Comparison of ENCODE assay signal across 1 cellular context in the genomic region with DNA sequence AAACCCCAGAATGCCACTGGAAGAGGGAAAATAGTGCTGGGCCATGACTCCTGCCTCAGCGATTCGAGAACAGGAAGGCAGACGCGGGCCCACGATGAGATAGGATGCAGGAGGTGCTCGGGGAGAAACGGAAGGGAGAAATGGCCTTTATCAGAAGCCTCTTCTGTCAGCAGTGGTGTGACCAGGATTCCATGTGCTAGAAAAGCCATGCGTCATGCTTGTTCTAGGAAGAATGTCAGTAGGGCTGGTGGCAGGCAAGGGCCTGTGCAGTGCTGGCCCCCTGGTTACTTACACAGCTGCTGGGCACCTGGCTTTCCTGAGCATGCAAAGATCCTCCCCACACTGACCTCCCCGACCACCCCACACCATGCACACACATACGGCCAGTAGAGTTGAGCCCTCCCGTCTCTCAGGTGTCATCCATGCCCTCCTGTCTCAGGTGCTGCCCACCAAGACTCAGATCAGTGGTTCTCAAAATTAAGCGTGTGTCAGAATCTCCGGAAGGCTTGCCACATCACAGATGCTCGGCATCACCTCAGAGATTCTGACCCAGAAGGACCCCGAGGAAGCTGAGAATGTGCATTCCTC.
TF ChIP-seq lines count a peak whose summit lies in the region.

No MANE protein-coding gene starts in this region.

TF ChIP-seq in K562, 482 proteins besides CTCF, POLR2A, EP300 and RAD21 (continued from another document and continues in another):
- TF ChIP-seq FIP1L1 (IDR thresholded peaks at IDR 0.05; ENCODE audit: low read depth, low read length, poor library complexity, severe bottlenecking): no peak
- no peak for TF ChIP-seq RAD51 (IDR thresholded peaks at IDR 0.05; ENCODE audit: borderline replicate concordance, low read depth)
- TF ChIP-seq SMAD4 (CRISPR knock-in tag; conservative IDR thresholded peaks at IDR 0.05): peak; percentile 49
- TF ChIP-seq EHMT2 (IDR thresholded peaks at IDR 0.05): peak; percentile 63; the same call in 1 of the 2 replicates
- peak; percentile 42 for TF ChIP-seq PKNOX1 (IDR thresholded peaks at IDR 0.05)
- TF ChIP-seq MED1 (CRISPR knock-in tag; IDR thresholded peaks at IDR 0.05; ENCODE audit: borderline replicate concordance): no peak
- TF ChIP-seq, protein P1, sequence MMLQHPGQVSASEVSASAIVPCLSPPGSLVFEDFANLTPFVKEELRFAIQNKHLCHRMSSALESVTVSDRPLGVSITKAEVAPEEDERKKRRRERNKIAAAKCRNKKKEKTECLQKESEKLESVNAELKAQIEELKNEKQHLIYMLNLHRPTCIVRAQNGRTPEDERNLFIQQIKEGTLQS (IDR thresholded peaks at IDR 0.05): peak; percentile 34; the same call in 1 of the 2 replicates
- TF ChIP-seq, protein P1 (CRISPR knock-in tag; conservative IDR thresholded peaks at IDR 0.05): no peak
- no peak for TF ChIP-seq ZNF561 (CRISPR knock-in tag; conservative IDR thresholded peaks at IDR 0.05)
- TF ChIP-seq ZNF668 (CRISPR knock-in tag; IDR thresholded peaks at IDR 0.05): peak; percentile 52; the same call in 1 of the 2 replicates
- no peak for TF ChIP-seq ZNF165 (CRISPR knock-in tag; IDR thresholded peaks at IDR 0.05; ENCODE audit: borderline replicate concordance)
- TF ChIP-seq ZNF639 (CRISPR knock-in tag; conservative IDR thresholded peaks at IDR 0.05 in 1 of 2, IDR thresholded peaks at IDR 0.05 in 1 of 2): no peak
- TF ChIP-seq GABPA (tag; conservative IDR thresholded peaks at IDR 0.05; ENCODE audit: low read depth): peak; percentile 50
- no peak for TF ChIP-seq NR1H2 (CRISPR knock-in tag; IDR thresholded peaks at IDR 0.05)
- TF ChIP-seq MTA2 (IDR thresholded peaks at IDR 0.05; ENCODE audit: low read depth): 0 out of 2 replicates have a peak, but pooled peaks have one; percentile 20
- TF ChIP-seq, protein P2, sequence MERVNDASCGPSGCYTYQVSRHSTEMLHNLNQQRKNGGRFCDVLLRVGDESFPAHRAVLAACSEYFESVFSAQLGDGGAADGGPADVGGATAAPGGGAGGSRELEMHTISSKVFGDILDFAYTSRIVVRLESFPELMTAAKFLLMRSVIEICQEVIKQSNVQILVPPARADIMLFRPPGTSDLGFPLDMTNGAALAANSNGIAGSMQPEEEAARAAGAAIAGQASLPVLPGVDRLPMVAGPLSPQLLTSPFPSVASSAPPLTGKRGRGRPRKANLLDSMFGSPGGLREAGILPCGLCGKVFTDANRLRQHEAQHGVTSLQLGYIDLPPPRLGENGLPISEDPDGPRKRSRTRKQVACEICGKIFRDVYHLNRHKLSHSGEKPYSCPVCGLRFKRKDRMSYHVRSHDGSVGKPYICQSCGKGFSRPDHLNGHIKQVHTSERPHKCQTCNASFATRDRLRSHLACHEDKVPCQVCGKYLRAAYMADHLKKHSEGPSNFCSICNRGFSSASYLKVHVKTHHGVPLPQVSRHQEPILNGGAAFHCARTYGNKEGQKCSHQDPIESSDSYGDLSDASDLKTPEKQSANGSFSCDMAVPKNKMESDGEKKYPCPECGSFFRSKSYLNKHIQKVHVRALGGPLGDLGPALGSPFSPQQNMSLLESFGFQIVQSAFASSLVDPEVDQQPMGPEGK (CRISPR knock-in tag; IDR thresholded peaks at IDR 0.05; ENCODE audit: borderline replicate concordance): no peak
- no peak for TF ChIP-seq SRSF3 (IDR thresholded peaks at IDR 0.05; ENCODE audit: insufficient read depth, low read length)
- TF ChIP-seq, protein P3, sequence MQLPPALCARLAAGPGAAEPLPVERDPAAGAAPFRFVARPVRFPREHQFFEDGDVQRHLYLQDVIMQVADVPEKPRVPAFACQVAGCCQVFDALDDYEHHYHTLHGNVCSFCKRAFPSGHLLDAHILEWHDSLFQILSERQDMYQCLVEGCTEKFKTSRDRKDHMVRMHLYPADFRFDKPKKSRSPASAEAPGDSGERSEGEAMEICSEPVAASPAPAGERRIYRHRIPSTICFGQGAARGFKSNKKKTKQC (CRISPR knock-in tag; IDR thresholded peaks at IDR 0.05): peak; percentile 43; the same call in 1 of the 2 replicates
- peak; percentile 74; the same call in 1 of the 2 replicates for TF ChIP-seq ETV5 (CRISPR knock-in tag; IDR thresholded peaks at IDR 0.05; ENCODE audit: low read depth)
- TF ChIP-seq, protein P4, sequence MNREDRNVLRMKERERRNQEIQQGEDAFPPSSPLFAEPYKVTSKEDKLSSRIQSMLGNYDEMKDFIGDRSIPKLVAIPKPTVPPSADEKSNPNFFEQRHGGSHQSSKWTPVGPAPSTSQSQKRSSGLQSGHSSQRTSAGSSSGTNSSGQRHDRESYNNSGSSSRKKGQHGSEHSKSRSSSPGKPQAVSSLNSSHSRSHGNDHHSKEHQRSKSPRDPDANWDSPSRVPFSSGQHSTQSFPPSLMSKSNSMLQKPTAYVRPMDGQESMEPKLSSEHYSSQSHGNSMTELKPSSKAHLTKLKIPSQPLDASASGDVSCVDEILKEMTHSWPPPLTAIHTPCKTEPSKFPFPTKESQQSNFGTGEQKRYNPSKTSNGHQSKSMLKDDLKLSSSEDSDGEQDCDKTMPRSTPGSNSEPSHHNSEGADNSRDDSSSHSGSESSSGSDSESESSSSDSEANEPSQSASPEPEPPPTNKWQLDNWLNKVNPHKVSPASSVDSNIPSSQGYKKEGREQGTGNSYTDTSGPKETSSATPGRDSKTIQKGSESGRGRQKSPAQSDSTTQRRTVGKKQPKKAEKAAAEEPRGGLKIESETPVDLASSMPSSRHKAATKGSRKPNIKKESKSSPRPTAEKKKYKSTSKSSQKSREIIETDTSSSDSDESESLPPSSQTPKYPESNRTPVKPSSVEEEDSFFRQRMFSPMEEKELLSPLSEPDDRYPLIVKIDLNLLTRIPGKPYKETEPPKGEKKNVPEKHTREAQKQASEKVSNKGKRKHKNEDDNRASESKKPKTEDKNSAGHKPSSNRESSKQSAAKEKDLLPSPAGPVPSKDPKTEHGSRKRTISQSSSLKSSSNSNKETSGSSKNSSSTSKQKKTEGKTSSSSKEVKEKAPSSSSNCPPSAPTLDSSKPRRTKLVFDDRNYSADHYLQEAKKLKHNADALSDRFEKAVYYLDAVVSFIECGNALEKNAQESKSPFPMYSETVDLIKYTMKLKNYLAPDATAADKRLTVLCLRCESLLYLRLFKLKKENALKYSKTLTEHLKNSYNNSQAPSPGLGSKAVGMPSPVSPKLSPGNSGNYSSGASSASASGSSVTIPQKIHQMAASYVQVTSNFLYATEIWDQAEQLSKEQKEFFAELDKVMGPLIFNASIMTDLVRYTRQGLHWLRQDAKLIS (CRISPR knock-in tag; IDR thresholded peaks at IDR 0.05): no peak
- TF ChIP-seq FOS (IDR thresholded peaks at IDR 0.05; ENCODE audit: extremely low read depth, insufficient read length): no peak
- no peak for TF ChIP-seq NEUROD1 (IDR thresholded peaks at IDR 0.05; ENCODE audit: borderline replicate concordance, low read depth, low read length, partially characterized antibody)
- TF ChIP-seq YY1 (IDR thresholded peaks at IDR 0.05; ENCODE audit: borderline replicate concordance in 1 of 3, control insufficient read depth in 1 of 3, extremely low read depth in 1 of 3, insufficient read depth in 3 of 3, insufficient read length in 1 of 3, insufficient replicate concordance in 2 of 3, low read depth in 1 of 3, low read length in 2 of 3): no peak
- no peak for TF ChIP-seq NR2F6 (CRISPR knock-in tag; IDR thresholded peaks at IDR 0.05)
- TF ChIP-seq NFRKB (IDR thresholded peaks at IDR 0.05; ENCODE audit: low read depth): 0 out of 2 replicates have a peak, but pooled peaks have one; percentile 17
- peak; percentile 20; the same call in 1 of the 2 replicates for TF ChIP-seq ATF7 (IDR thresholded peaks at IDR 0.05)
- TF ChIP-seq CBX3 (IDR thresholded peaks at IDR 0.05; ENCODE audit: borderline replicate concordance in 1 of 2, low read length in 2 of 2): peak in 1 of 2 experiments; percentile 75; a peak in 1 of 3 replicates
- TF ChIP-seq ZNF316 (IDR thresholded peaks at IDR 0.05): peak; percentile 61
- TF ChIP-seq, protein P5, sequence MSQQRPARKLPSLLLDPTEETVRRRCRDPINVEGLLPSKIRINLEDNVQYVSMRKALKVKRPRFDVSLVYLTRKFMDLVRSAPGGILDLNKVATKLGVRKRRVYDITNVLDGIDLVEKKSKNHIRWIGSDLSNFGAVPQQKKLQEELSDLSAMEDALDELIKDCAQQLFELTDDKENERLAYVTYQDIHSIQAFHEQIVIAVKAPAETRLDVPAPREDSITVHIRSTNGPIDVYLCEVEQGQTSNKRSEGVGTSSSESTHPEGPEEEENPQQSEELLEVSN (IDR thresholded peaks at IDR 0.05; ENCODE audit: borderline replicate concordance in 1 of 2, extremely low read depth in 1 of 2, insufficient read depth in 1 of 2, insufficient read length in 1 of 2, low read depth in 1 of 2, low read length in 1 of 2, poor library complexity in 1 of 2, severe bottlenecking in 1 of 2): peak; percentile 79 to 86
- TF ChIP-seq, protein P6, sequence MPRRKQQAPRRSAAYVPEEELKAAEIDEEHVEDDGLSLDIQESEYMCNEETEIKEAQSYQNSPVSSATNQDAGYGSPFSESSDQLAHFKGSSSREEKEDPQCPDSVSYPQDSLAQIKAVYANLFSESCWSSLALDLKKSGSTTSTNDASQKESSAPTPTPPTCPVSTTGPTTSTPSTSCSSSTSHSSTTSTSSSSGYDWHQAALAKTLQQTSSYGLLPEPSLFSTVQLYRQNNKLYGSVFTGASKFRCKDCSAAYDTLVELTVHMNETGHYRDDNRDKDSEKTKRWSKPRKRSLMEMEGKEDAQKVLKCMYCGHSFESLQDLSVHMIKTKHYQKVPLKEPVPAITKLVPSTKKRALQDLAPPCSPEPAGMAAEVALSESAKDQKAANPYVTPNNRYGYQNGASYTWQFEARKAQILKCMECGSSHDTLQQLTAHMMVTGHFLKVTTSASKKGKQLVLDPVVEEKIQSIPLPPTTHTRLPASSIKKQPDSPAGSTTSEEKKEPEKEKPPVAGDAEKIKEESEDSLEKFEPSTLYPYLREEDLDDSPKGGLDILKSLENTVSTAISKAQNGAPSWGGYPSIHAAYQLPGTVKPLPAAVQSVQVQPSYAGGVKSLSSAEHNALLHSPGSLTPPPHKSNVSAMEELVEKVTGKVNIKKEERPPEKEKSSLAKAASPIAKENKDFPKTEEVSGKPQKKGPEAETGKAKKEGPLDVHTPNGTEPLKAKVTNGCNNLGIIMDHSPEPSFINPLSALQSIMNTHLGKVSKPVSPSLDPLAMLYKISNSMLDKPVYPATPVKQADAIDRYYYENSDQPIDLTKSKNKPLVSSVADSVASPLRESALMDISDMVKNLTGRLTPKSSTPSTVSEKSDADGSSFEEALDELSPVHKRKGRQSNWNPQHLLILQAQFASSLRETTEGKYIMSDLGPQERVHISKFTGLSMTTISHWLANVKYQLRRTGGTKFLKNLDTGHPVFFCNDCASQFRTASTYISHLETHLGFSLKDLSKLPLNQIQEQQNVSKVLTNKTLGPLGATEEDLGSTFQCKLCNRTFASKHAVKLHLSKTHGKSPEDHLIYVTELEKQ (CRISPR knock-in tag; IDR thresholded peaks at IDR 0.05): no peak
- peak; percentile 36; the same call in 1 of the 2 replicates for TF ChIP-seq NCOA1 (IDR thresholded peaks at IDR 0.05; ENCODE audit: low read depth)
- peak; percentile 20 for TF ChIP-seq TAF9B (IDR thresholded peaks at IDR 0.05; ENCODE audit: partially characterized antibody)
- TF ChIP-seq POLR2H (tag; IDR thresholded peaks at IDR 0.05; ENCODE audit: low read depth): no peak
- TF ChIP-seq SOX6 (IDR thresholded peaks at IDR 0.05): peak; percentile 21; the same call in 1 of the 2 replicates
- TF ChIP-seq ETV1 (tag; conservative IDR thresholded peaks at IDR 0.05; ENCODE audit: low read depth): peak; percentile 82
- 0 out of 2 replicates have a peak, but pooled peaks have one; percentile 17 for TF ChIP-seq CREB3 (tag; conservative IDR thresholded peaks at IDR 0.05; ENCODE audit: low read depth)
- TF ChIP-seq, protein P7, sequence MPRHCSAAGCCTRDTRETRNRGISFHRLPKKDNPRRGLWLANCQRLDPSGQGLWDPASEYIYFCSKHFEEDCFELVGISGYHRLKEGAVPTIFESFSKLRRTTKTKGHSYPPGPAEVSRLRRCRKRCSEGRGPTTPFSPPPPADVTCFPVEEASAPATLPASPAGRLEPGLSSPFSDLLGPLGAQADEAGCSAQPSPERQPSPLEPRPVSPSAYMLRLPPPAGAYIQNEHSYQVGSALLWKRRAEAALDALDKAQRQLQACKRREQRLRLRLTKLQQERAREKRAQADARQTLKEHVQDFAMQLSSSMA (CRISPR knock-in tag; IDR thresholded peaks at IDR 0.05): no peak
- no peak for TF ChIP-seq GTF2B (IDR thresholded peaks at IDR 0.05; ENCODE audit: extremely low read depth, insufficient read length)
- TF ChIP-seq NFIC (IDR thresholded peaks at IDR 0.05): 0 out of 2 replicates have a peak, but pooled peaks have one; percentile 9
- TF ChIP-seq ZNF589 (CRISPR knock-in tag; IDR thresholded peaks at IDR 0.05; ENCODE audit: low read depth): peak; percentile 51; the same call in 1 of the 2 replicates
- no peak for TF ChIP-seq ZNF174 (CRISPR knock-in tag; IDR thresholded peaks at IDR 0.05)
- peak; percentile 81 for TF ChIP-seq NFE2 (IDR thresholded peaks at IDR 0.05; ENCODE audit: low read depth)
